8 cellular contexts compared by ENCODE assay signal in the genomic region with DNA sequence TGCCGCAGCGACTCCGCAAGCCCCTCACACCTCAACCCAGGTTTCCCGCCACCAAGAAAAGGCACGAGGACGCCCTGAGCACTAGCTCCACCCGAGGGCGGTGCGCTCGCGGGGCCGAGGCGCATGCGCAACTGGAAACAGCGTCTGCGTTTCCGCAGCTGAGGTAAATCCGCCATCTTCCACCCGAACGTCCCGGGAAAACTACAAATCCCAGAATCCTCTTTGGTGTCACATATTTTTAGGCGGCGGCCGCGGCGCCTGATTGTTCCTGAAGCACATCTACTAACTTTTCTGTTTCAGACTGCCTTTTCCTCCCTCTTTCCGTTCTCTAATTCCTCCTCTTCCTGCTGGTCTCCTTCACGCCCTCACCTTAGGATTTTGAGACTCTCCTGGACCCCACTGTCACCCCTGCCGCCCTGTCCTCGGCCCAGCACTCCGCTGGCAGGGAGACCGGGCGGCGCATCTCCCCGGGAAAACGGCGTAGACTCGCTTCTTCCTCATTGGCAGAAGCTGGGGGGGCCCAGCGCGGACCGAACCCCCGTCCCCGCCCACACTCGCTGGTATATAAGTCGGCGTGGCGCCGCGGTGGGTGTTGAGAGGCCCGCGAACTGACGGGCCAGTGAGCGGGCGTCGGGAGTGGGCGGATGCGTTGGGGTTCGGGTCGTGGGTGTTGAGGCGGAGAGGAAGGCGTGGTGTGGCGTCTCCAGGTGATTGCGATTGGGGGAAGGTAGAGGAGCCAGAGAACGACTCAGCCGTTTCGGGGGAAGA. TPM values are rescaled to one million over a fixed set of nuclear protein-coding genes. Genes with fewer than 3 reads are reported as not detected.
A peak's percentile ranks its signal among the peaks of the same experiment; 100 is the strongest.
DNase-seq lines count a peak whose midpoint lies in the region; TF ChIP-seq lines count a peak whose summit lies in the region.

A gene with protein sequence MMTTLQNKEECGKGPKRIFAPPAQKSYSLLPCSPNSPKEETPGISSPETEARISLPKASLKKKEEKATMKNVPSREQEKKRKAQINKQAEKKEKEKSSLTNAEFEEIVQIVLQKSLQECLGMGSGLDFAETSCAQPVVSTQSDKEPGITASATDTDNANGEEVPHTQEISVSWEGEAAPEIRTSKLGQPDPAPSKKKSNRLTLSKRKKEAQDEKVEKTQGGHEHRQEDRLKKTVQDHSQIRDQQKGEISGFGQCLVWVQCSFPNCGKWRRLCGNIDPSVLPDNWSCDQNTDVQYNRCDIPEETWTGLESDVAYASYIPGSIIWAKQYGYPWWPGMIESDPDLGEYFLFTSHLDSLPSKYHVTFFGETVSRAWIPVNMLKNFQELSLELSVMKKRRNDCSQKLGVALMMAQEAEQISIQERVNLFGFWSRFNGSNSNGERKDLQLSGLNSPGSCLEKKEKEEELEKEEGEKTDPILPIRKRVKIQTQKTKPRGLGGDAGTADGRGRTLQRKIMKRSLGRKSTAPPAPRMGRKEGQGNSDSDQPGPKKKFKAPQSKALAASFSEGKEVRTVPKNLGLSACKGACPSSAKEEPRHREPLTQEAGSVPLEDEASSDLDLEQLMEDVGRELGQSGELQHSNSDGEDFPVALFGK (minus strand): TSS at position 505 of the 768 bp plus-strand sequence. CDS start 8,054 bp downstream, outside the sequence.

- no peaks in the 10 kb centered on the region for H3K9me3 ChIP-seq in neutrophil

- TF ChIP-seq CTCF in HFF-Myc (IDR thresholded peaks at IDR 0.05; ENCODE audit: low read depth, low read length, missing control alignments), result no peak
- peak; percentile 13 for TF ChIP-seq CTCF in neutrophil (IDR thresholded peaks at IDR 0.05)

- H3K4me1 ChIP-seq in neutrophil (ENCODE audit: control insufficient read depth in 1 of 2, insufficient read depth in 1 of 2, low read depth in 1 of 2, low read length in 1 of 2), result peaks cover 21 to 28% of the 10 kb centered on the region in 2 experiments

- DNase-seq in GM03348 (ENCODE audit: low spot score), result peak; percentile 96
- DNase-seq in HFF-Myc (ENCODE audit: extremely low read depth, low read depth), result peak; percentile 92
- DNase-seq in NAMALWA (ENCODE audit: low spot score), result peak; percentile 98
- peak; percentile 97 for DNase-seq in SK-N-DZ (ENCODE audit: low spot score)
- peak; percentile 96 for DNase-seq in activated naive CD4-positive, alpha-beta T cell treated with anti-CD3 and anti-CD28 coated beads, Interleukin-2, amount 50 U/mL, for 16 hours
- peak; percentile 92 for DNase-seq in germinal center (ENCODE audit: low spot score)
- DNase-seq in substantia nigra (lab: John Stamatoyannopoulos, UW), result peak; percentile 79 to 98 (median 93)

- H3K36me3 ChIP-seq in neutrophil, result peaks cover 9% of the 10 kb centered on the region

- H3K4me3 ChIP-seq in HFF-Myc (replicated peaks; ENCODE audit: low read depth, low read length), result peak within 1 kb of the TSS; percentile 76
- H3K4me3 ChIP-seq in neutrophil (ENCODE audit: low read depth in 1 of 2, low read length in 1 of 2), result peak within 1 kb of the TSS; percentile 95 to 98

- H3K27me3 ChIP-seq in neutrophil, result no peaks in the 10 kb centered on the region

- H3K27ac ChIP-seq in neutrophil, result peak within 1 kb of the TSS; percentile 98
- peak within 1 kb of the TSS; percentile 100 for H3K27ac ChIP-seq in substantia nigra (ENCODE audit: low read depth, low read length, poor library complexity, severe bottlenecking)

RNA-seq across cellular contexts. Expression of the gene that starts here (rescaled TPM):
- 0.52 and 3.6 TPM in 2 replicates for polyA plus RNA-seq in SK-N-DZ (2014; cell fraction: cytosol; rRNA removed)
- polyA plus RNA-seq in SK-N-DZ (2014; cell fraction: nucleus; rRNA removed), result 3.4 and 5.2 TPM in 2 replicates

Comparison
In these comparisons a context has a peak if more than half of its experiments do, and no peak if none do; other contexts are left out.
1. Peak in every context shown above with its lines: DNase-seq, H3K4me3 ChIP-seq and H3K27ac ChIP-seq.